9 cellular contexts compared by ENCODE assay signal in genomic region chr13:31236211-31236786, GRCh38. TPM values are rescaled to one million over a fixed set of nuclear protein-coding genes. Genes with fewer than 3 reads are reported as not detected.
DNase-seq lines count a peak whose midpoint lies in the region; ATAC-seq and TF ChIP-seq lines count a peak whose summit lies in the region.
"Had no signal": no experiment of that assay in that cellular context is flagged by ENCODE, and none has a peak within 500 bp of the region (broad histone marks: within the 10 kb centered on the region; RNA-seq: fewer than 3 reads in every experiment).

No MANE protein-coding gene starts in this region.

- no peak for TF ChIP-seq EP300 in sigmoid colon (IDR thresholded peaks at IDR 0.05)

- no peaks in the 10 kb centered on the region for H3K9me3 ChIP-seq in T-helper 17 cell (ENCODE audit: control insufficient read depth, low read length, poor library complexity, severe bottlenecking)
- H3K9me3 ChIP-seq in sigmoid colon, result no peaks in the 10 kb centered on the region

- H3K4me3 ChIP-seq in LNCaP clone FGC (ENCODE audit: low read depth, low read length), result no peak overlapping the region
- H3K4me3 ChIP-seq in sigmoid colon, result no peak overlapping the region

- peaks cover 12% of the 10 kb centered on the region for H3K4me1 Mint-ChIP-seq in T-helper 17 cell

- no peak overlapping the region for H3K27ac ChIP-seq in sigmoid colon

- H3K36me3 Mint-ChIP-seq in T-helper 17 cell (ENCODE audit: low read depth), result peaks cover 12% of the 10 kb centered on the region

- peak; percentile 55 for DNase-seq in EH (ENCODE audit: low read depth)
- DNase-seq in LNCaP clone FGC (ENCODE audit: low read depth), result no peak
- no peak for DNase-seq in T-helper 17 cell
- peak; percentile 53 for DNase-seq in germinal center (ENCODE audit: low spot score)
- DNase-seq in sigmoid colon, result no peak
- no peak for DNase-seq in stimulated activated CD4-positive, alpha-beta T cell treated with anti-CD3 and anti-CD28 coated beads, Interleukin-2, amount 100 ng/mL, for 48 hours
- no peak for DNase-seq in activated T-cell treated with anti-CD3 and anti-CD28 coated beads, Interleukin-2, amount 50 U/mL, for 1 hour

- no peak overlapping the region for H3K27ac Mint-ChIP-seq in T-helper 17 cell
- H3K27ac Mint-ChIP-seq: T-helper 1 cell treated with Interleukin-12 subunit alpha and Interleukin-12 subunit beta and Interleukin-4 antibody, amounts not matched to agents 30 μg/mL and 1 μg/mL, for 36 hours had no signal

- ATAC-seq in T-helper 17 cell, result peak; percentile 48
- no peak for ATAC-seq in GM21825 (IDR thresholded peaks at IDR 0.05; ENCODE audit: unreplicated experiment)

- no peaks in the 10 kb centered on the region for H3K27me3 ChIP-seq in sigmoid colon

- intact Hi-C loops in sigmoid colon (cut with DNase I), result loop anchor here (5.0 kb wide), 2 partner anchors 191 to 506 kb away; no protein-coding TSS in a partner anchor

- H3K36me3 ChIP-seq in sigmoid colon, result no peaks in the 10 kb centered on the region

- H3K27me3 Mint-ChIP-seq in T-helper 17 cell, result no peaks in the 10 kb centered on the region

- no peak overlapping the region for H3K4me3 Mint-ChIP-seq in T-helper 17 cell
- H3K4me3 Mint-ChIP-seq: T-helper 1 cell treated with Interleukin-12 subunit alpha and Interleukin-12 subunit beta and Interleukin-4 antibody, amounts not matched to agents 30 μg/mL and 1 μg/mL, for 36 hours had no signal

- no peaks in the 10 kb centered on the region for H3K4me1 ChIP-seq in sigmoid colon

- no peak for TF ChIP-seq POLR2A in sigmoid colon (IDR thresholded peaks at IDR 0.05)

- peak; percentile 76 for TF ChIP-seq CTCF in LNCaP clone FGC (IDR thresholded peaks at IDR 0.05; ENCODE audit: control insufficient read depth, extremely low read depth, insufficient read depth)
- peak in 3 of 4 experiments; percentile 43 to 58 (median 47) for TF ChIP-seq CTCF in sigmoid colon (IDR thresholded peaks at IDR 0.05)

- 16 to 51% methylated on average over 3 of the region's 3 CpGs for WGBS in sigmoid colon, 2 donors

RNA-seq across cellular contexts. Expression of gene B3GLCT, which starts 36.5 kb away (rescaled TPM):
- total RNA-seq in T-helper 17 cell (1 to 10 TPM; 5.0 to 6.2 TPM), sigmoid colon (1 to 10 TPM; 5.8 to 7.5 (median 6.8) TPM)
- 1 to 10 TPM in 2 of 3 donors, under 1 TPM in 1; 0.60 to 1.9 (median 1.2) TPM for polyA plus RNA-seq in sigmoid colon

Comparison
In these comparisons a context has a peak if more than half of its experiments do, and no peak if none do; other contexts are left out.
1. DNase-seq: peak in EH (single experiment) and germinal center (single experiment); none in LNCaP clone FGC (single experiment), T-helper 17 cell (0 of 3), sigmoid colon (single experiment), stimulated activated CD4-positive, alpha-beta T cell treated with anti-CD3 and anti-CD28 coated beads, Interleukin-2, amount 100 ng/mL, for 48 hours (0 of 2) and activated T-cell treated with anti-CD3 and anti-CD28 coated beads, Interleukin-2, amount 50 U/mL, for 1 hour (single experiment).